ENCODE assay signal across 8 cellular contexts in genomic region chr9:101487443-101487855, GRCh38. TPM values are rescaled to one million over a fixed set of nuclear protein-coding genes. Genes with fewer than 3 reads are reported as not detected.
DNase-seq lines count a peak whose midpoint lies in the region; ATAC-seq, FAIRE-seq and TF ChIP-seq lines count a peak whose summit lies in the region.

No MANE protein-coding gene starts in this region.

- H3K27ac Mint-ChIP-seq in nephron progenitor cell, result no peak overlapping the region

- peaks cover 4% of the 10 kb centered on the region for H3K4me1 ChIP-seq in ACC112 (ENCODE audit: control insufficient read depth, insufficient read depth, low read length, unreplicated experiment)
- peaks cover 2% of the 10 kb centered on the region for H3K4me1 ChIP-seq in NT2/D1 (ENCODE audit: insufficient read depth, insufficient read length)
- no peaks in the 10 kb centered on the region for H3K4me1 ChIP-seq in endothelial cell of umbilical vein (ENCODE audit: control insufficient read depth, extremely low read depth, insufficient read depth, low read length)

- H3K4me3 Mint-ChIP-seq in nephron progenitor cell, result peak overlapping the region; percentile 91

- peak overlapping the region; percentile 95 for H2AFZ ChIP-seq in ACC112 (ENCODE audit: low read length, unreplicated experiment)
- peak overlapping the region; percentile 62 for H2AFZ ChIP-seq in endothelial cell of umbilical vein (ENCODE audit: low read depth, low read length)

- H3K4me3 ChIP-seq in ACC112 (ENCODE audit: low read depth, low read length) (peak overlapping the region; percentile 97), NT2/D1 (ENCODE audit: insufficient read length, low read depth) (no peak overlapping the region), endothelial cell of umbilical vein (replicated peaks in 1 of 3; ENCODE audit: insufficient read depth in 1 of 3, low read depth in 1 of 3, low read length in 3 of 3) (no peak overlapping the region)

- BruUV-seq in endothelial cell of umbilical vein (replicated peaks; lab: Mats Ljungman, UMichigan), result no TSS peak

- FAIRE-seq in endothelial cell of umbilical vein (lab: Jason Lieb, UNC), result no peak

- H3K27me3 ChIP-seq in ACC112 (ENCODE audit: insufficient read depth, low read length), result no peaks in the 10 kb centered on the region
- no peaks in the 10 kb centered on the region for H3K27me3 ChIP-seq in NT2/D1 (ENCODE audit: insufficient read depth, insufficient read length)
- peaks cover 19 to 31% of the 10 kb centered on the region in 2 experiments for H3K27me3 ChIP-seq in endothelial cell of umbilical vein (ENCODE audit: control insufficient read depth in 2 of 2, insufficient read depth in 2 of 2, low read length in 2 of 2)

- H3K36me3 ChIP-seq in ACC112 (ENCODE audit: insufficient read depth, low read length) (no peaks in the 10 kb centered on the region), NT2/D1 (ENCODE audit: insufficient read depth, insufficient read length, low read length) (no peaks in the 10 kb centered on the region), endothelial cell of umbilical vein (ENCODE audit: control insufficient read depth in 2 of 2, extremely low read depth in 1 of 2, insufficient read depth in 2 of 2, low read length in 2 of 2) (no peaks in the 10 kb centered on the region)

- H3K4me1 Mint-ChIP-seq in nephron progenitor cell, result peaks cover 19% of the 10 kb centered on the region

- H3K9me3 ChIP-seq in NT2/D1 (ENCODE audit: insufficient read depth, low read length) (no peaks in the 10 kb centered on the region), endothelial cell of umbilical vein (replicated peaks; ENCODE audit: control insufficient read depth, insufficient read depth, low read length) (no peaks in the 10 kb centered on the region)

- peaks cover 3% of the 10 kb centered on the region for H3K36me3 Mint-ChIP-seq in nephron progenitor cell (ENCODE audit: low read depth)

- ATAC-seq in HG03439 (IDR thresholded peaks at IDR 0.05; ENCODE audit: unreplicated experiment) (no peak), GM21390 (IDR thresholded peaks at IDR 0.05; ENCODE audit: unreplicated experiment) (no peak)

- TF ChIP-seq POLR2A in endothelial cell of umbilical vein (IDR thresholded peaks at IDR 0.05; ENCODE audit: low read depth, low read length), result no peak

- peak overlapping the region; percentile 22 for H3K9ac ChIP-seq in NT2/D1 (ENCODE audit: insufficient read length, low read depth)
- H3K9ac ChIP-seq in endothelial cell of umbilical vein (replicated peaks; ENCODE audit: extremely low read depth, insufficient read depth, low read length), result no peak overlapping the region

- POLR2A ChIA-PET in endothelial cell of umbilical vein (lab: Charles Lee), result no interaction called here

- CTCF ChIA-PET in endothelial cell of umbilical vein (lab: Charles Lee), result no interaction called here

- DNase-seq in NT2/D1 (ENCODE audit: low read depth, low spot score) (no peak), endothelial cell of umbilical vein (ENCODE audit: low read depth, low spot score) (no peak), nephron progenitor cell (no peak), T-helper 9 cell (no peak), amygdala (lab: John Stamatoyannopoulos, UW) (no peak)

- no peaks in the 10 kb centered on the region for H3K9me1 ChIP-seq in endothelial cell of umbilical vein (replicated peaks; ENCODE audit: control insufficient read depth, extremely low read depth, insufficient read depth, low read length)

- intact Hi-C loops in endothelial cell of umbilical vein (cut with micrococcal nuclease), result no loop called here

- H3K9me3 Mint-ChIP-seq in nephron progenitor cell, result peaks cover 8% of the 10 kb centered on the region

- H3K27ac ChIP-seq in ACC112 (ENCODE audit: low read depth, low read length), result 0 out of 2 replicates have a peak overlapping the region, but pooled peaks have one; percentile 20
- H3K27ac ChIP-seq in endothelial cell of umbilical vein (ENCODE audit: insufficient read depth, low read depth, low read length), result no peak overlapping the region

- TF ChIP-seq CTCF in endothelial cell of umbilical vein (IDR thresholded peaks at IDR 0.05; ENCODE audit: extremely low read depth in 1 of 2, insufficient read depth in 1 of 2, low read depth in 1 of 2, low read length in 2 of 2) (no peak), nephron progenitor cell (IDR thresholded peaks at IDR 0.05) (no peak)

- H3K79me2 ChIP-seq in ACC112 (ENCODE audit: control insufficient read depth, insufficient read depth, low read length, unreplicated experiment) (peaks cover 20% of the 10 kb centered on the region), endothelial cell of umbilical vein (ENCODE audit: control insufficient read depth, insufficient read depth, low read length) (no peaks in the 10 kb centered on the region)

- dilution Hi-C loops in endothelial cell of umbilical vein (cut with MboI; ENCODE audit: extremely low pct_ligation_motif_present, low sequenced_read_pairs), result no loop called here

- H3K27me3 Mint-ChIP-seq in nephron progenitor cell (ENCODE audit: low read depth, poor library complexity), result peaks cover 4% of the 10 kb centered on the region

- H3K4me2 ChIP-seq in endothelial cell of umbilical vein (ENCODE audit: insufficient read depth, low read length), result peak overlapping the region; percentile 36

- no peaks in the 10 kb centered on the region for H4K20me1 ChIP-seq in endothelial cell of umbilical vein (replicated peaks; ENCODE audit: control insufficient read depth, extremely low read depth, insufficient read depth, low read length)

TF ChIP-seq in endothelial cell of umbilical vein, 7 proteins besides CTCF, POLR2A, EP300 and RAD21:
- TF ChIP-seq, protein P1, sequence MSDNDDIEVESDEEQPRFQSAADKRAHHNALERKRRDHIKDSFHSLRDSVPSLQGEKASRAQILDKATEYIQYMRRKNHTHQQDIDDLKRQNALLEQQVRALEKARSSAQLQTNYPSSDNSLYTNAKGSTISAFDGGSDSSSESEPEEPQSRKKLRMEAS (IDR thresholded peaks at IDR 0.05; ENCODE audit: insufficient read depth, insufficient read length), result no peak

RNA-seq across cellular contexts. Expression of gene RNF20, which starts 46.2 kb away (rescaled TPM):
- 31.6 and 33.7 TPM in 2 replicates for total RNA-seq in endothelial cell of umbilical vein
- 4.3 and 6.1 TPM in 2 replicates for polyA plus RNA-seq in endothelial cell of umbilical vein
- polyA plus RNA-seq in endothelial cell of umbilical vein (2011; cell fraction: cytosol; rRNA removed), result 9.3 and 9.8 TPM in 2 replicates
- polyA plus RNA-seq in endothelial cell of umbilical vein (2011; cell fraction: nucleus; rRNA removed), result 12.3 and 13.7 TPM in 2 replicates
- 29.8 and 35.6 TPM in 2 replicates for polyA plus RNA-seq in endothelial cell of umbilical vein (2012)
- 18.3 and 18.6 TPM in 2 replicates for polyA minus RNA-seq in endothelial cell of umbilical vein
- polyA minus RNA-seq in endothelial cell of umbilical vein (2011; cell fraction: cytosol; rRNA and poly(A)+ RNA removed), result 9.3 TPM
- 8.4 and 9.2 TPM in 2 replicates for polyA minus RNA-seq in endothelial cell of umbilical vein (2011; cell fraction: nucleus; rRNA and poly(A)+ RNA removed)

RNA-seq across cellular contexts. Expression of gene ALDOB, which starts 51.9 kb away (rescaled TPM):
- total RNA-seq in endothelial cell of umbilical vein, result not detected in 2 replicates
- not detected in 2 replicates for polyA plus RNA-seq in endothelial cell of umbilical vein
- polyA plus RNA-seq in endothelial cell of umbilical vein (2011; cell fraction: cytosol; rRNA removed), result not detected in 2 replicates
- not detected in 2 replicates for polyA plus RNA-seq in endothelial cell of umbilical vein (2011; cell fraction: nucleus; rRNA removed)
- not detected in 2 replicates for polyA plus RNA-seq in endothelial cell of umbilical vein (2012)
- not detected in 2 replicates for polyA minus RNA-seq in endothelial cell of umbilical vein
- not detected for polyA minus RNA-seq in endothelial cell of umbilical vein (2011; cell fraction: cytosol; rRNA and poly(A)+ RNA removed)
- not detected in 2 replicates for polyA minus RNA-seq in endothelial cell of umbilical vein (2011; cell fraction: nucleus; rRNA and poly(A)+ RNA removed)
